Comparison of ENCODE assay signal across 9 cellular contexts in genomic region chr5:154191467-154192261, GRCh38. TPM values are rescaled to one million over a fixed set of nuclear protein-coding genes. Genes with fewer than 3 reads are reported as not detected.
DNase-seq lines count a peak whose midpoint lies in the region; TF ChIP-seq lines count a peak whose summit lies in the region.
"Had no signal": no experiment of that assay in that cellular context is flagged by ENCODE, and none has a peak within 500 bp of the region (broad histone marks: within the 10 kb centered on the region; RNA-seq: fewer than 3 reads in every experiment).

No MANE protein-coding gene starts in this region.

- H3K27me3 Mint-ChIP-seq in neural progenitor cell (ENCODE audit: insufficient read depth, low read depth), result peaks cover 15% of the 10 kb centered on the region

- H3K36me3 Mint-ChIP-seq in neural progenitor cell, result peaks cover 10% of the 10 kb centered on the region

- DNase-seq in EL (peak; percentile 50), RKO (ENCODE audit: low spot score) (peak; percentile 12), neural progenitor cell (ENCODE audit: low spot score) (no peak), NCI-H1436 treated with DMSO at 0.1 percent for 48 hours (lab: John Stamatoyannopoulos, UW) (no peak), epidermal melanocyte (ENCODE audit: insufficient read length, low spot score) (no peak), SW480 (ENCODE audit: low spot score) (no peak), cerebellar nuclear complex (lab: John Stamatoyannopoulos, UW) (no peak)
- no peak for DNase-seq in effector memory CD4-positive, alpha-beta T cell

- H3K4me3 Mint-ChIP-seq in neural progenitor cell, result peak overlapping the region; percentile 97

- H3K79me2 ChIP-seq in neural progenitor cell (ENCODE audit: low read depth), result peaks cover 8% of the 10 kb centered on the region

- H3K4me3 ChIP-seq in effector memory CD4-positive, alpha-beta T cell (ENCODE audit: insufficient read depth, low read depth, low read length, poor library complexity, severe bottlenecking), result peak overlapping the region; percentile 86
- no peak overlapping the region for H3K4me3 ChIP-seq in neural progenitor cell

- no peaks in the 10 kb centered on the region for H3K36me3 ChIP-seq in effector memory CD4-positive, alpha-beta T cell (ENCODE audit: control insufficient read depth, insufficient read depth, low read length)
- H3K36me3 ChIP-seq in neural progenitor cell, result no peaks in the 10 kb centered on the region

- peak overlapping the region; percentile 60 for H3K27ac ChIP-seq in effector memory CD4-positive, alpha-beta T cell (ENCODE audit: insufficient read depth, low read length, poor library complexity, severe bottlenecking)
- no peak overlapping the region for H3K27ac ChIP-seq in neural progenitor cell
- H3K27ac ChIP-seq: parathyroid adenoma had no signal

- peak overlapping the region; percentile 85 for H3K27ac Mint-ChIP-seq in neural progenitor cell

- peaks cover 14% of the 10 kb centered on the region for H4K20me1 ChIP-seq in neural progenitor cell (ENCODE audit: low read depth)

- no peak overlapping the region for H2AFZ ChIP-seq in neural progenitor cell (replicated peaks)

- no peaks in the 10 kb centered on the region for H3K27me3 ChIP-seq in effector memory CD4-positive, alpha-beta T cell (replicated peaks; ENCODE audit: control insufficient read depth, insufficient read depth, low read length, poor library complexity, severe bottlenecking)
- H3K27me3 ChIP-seq in neural progenitor cell, result peaks cover 69% of the 10 kb centered on the region

- TF ChIP-seq CTCF in neural progenitor cell (IDR thresholded peaks at IDR 0.05), result no peak

- peaks cover 21% of the 10 kb centered on the region for H3K4me1 ChIP-seq in effector memory CD4-positive, alpha-beta T cell (ENCODE audit: control insufficient read depth, insufficient read depth, low read length, poor library complexity, severe bottlenecking)
- H3K4me1 ChIP-seq in neural progenitor cell, result peaks cover 40% of the 10 kb centered on the region

- no peak overlapping the region for H3K9ac ChIP-seq in neural progenitor cell
- H3K9ac ChIP-seq: parathyroid adenoma had no signal

- H3F3A ChIP-seq in neural progenitor cell (ENCODE audit: low read depth), result peaks cover 42% of the 10 kb centered on the region

- H3K9me3 Mint-ChIP-seq in neural progenitor cell, result no peaks in the 10 kb centered on the region

- peak overlapping the region; percentile 76 for H3K4me2 ChIP-seq in neural progenitor cell

- peaks cover 67% of the 10 kb centered on the region for H3K4me1 Mint-ChIP-seq in neural progenitor cell

- no peaks in the 10 kb centered on the region for H3K9me3 ChIP-seq in effector memory CD4-positive, alpha-beta T cell (ENCODE audit: control insufficient read depth, low read length)
- H3K9me3 ChIP-seq in neural progenitor cell (ENCODE audit: low read depth), result no peaks in the 10 kb centered on the region

RNA-seq across cellular contexts. Expression of gene GALNT10, which starts 1.1 kb away (rescaled TPM):
- total RNA-seq in neural progenitor cell (ENCODE audit: low replicate concordance), result 10.2 and 10.5 TPM in 2 replicates

Comparison
In these comparisons a context has a peak if more than half of its experiments do, and no peak if none do; other contexts are left out.
1. DNase-seq: peak in EL (single experiment) and RKO (single experiment); none in effector memory CD4-positive, alpha-beta T cell (0 of 3), neural progenitor cell (single experiment), NCI-H1436 treated with DMSO at 0.1 percent for 48 hours (single experiment), epidermal melanocyte (single experiment), SW480 (single experiment) and cerebellar nuclear complex (0 of 2).